Comparison of ENCODE assay signal across 14 cellular contexts in the genomic region with DNA sequence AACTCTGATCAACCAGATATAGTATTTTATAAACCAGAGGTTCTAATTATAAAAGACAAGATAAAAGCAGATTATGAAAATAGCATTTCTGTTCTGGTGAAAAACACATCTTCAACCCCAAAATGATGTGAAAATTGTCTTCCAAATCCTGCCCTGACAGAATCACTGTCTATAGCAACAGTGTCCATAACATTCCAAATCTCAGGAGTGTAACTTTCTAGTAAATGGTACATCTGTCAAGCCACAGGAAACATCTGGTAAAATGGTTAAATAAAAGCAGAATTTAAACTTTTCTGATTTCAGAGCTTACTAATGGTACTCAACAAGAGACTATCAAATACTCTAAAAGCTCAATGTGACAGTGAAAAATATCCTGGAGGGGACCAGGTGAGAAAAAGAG.
DNase-seq lines count a peak whose midpoint lies in the region; ATAC-seq, FAIRE-seq and TF ChIP-seq lines count a peak whose summit lies in the region.
"Had no signal": no experiment of that assay in that cellular context is flagged by ENCODE, and none has a peak within 500 bp of the region (broad histone marks: within the 10 kb centered on the region; RNA-seq: fewer than 3 reads in every experiment).

No MANE protein-coding gene starts in this region.

- H3K36me3 ChIP-seq in SK-N-MC (ENCODE audit: insufficient read depth, low read length) (no peaks in the 10 kb centered on the region), endothelial cell of umbilical vein (ENCODE audit: control insufficient read depth in 2 of 2, extremely low read depth in 1 of 2, insufficient read depth in 2 of 2, low read length in 2 of 2) (peaks cover 2% of the 10 kb centered on the region in 2 experiments), neuronal stem cell (replicated peaks in 1 of 2; ENCODE audit: control insufficient read depth in 2 of 2, insufficient read depth in 2 of 2, low read length in 2 of 2) (peaks cover 7 to 35% of the 10 kb centered on the region in 2 donors)
- H3K36me3 ChIP-seq: right lobe of liver had no signal

- no peak for TF ChIP-seq CTCF in AG04450 (IDR thresholded peaks at IDR 0.05; ENCODE audit: low read depth, low read length)
- TF ChIP-seq CTCF in endothelial cell of umbilical vein (IDR thresholded peaks at IDR 0.05; ENCODE audit: extremely low read depth in 1 of 2, insufficient read depth in 1 of 2, low read depth in 1 of 2, low read length in 2 of 2), result no peak

- DNase-seq in AG04450 (ENCODE audit: low read depth, low spot score) (no peak), SK-N-MC (ENCODE audit: low read depth, low spot score) (no peak), endothelial cell of umbilical vein (ENCODE audit: low read depth, low spot score) (no peak), neuronal stem cell (ENCODE audit: low spot score) (no peak), posterior cingulate gyrus (no peak), AG08395 (ENCODE audit: low spot score) (no peak)
- no peak for DNase-seq in activated T-cell treated with anti-CD3 and anti-CD28 coated beads, Interleukin-2, amount 50 U/mL, for 4 hours
- DNase-seq: activated B cell treated with CpG ODN at 0.5 μM for 24 hours; activated effector memory CD4-positive, alpha-beta T cell treated with anti-CD3 and anti-CD28 coated beads, Interleukin-2, amount 50 U/mL, for 16 hours; kidney; NCI-H2029 treated with DMSO at 0.1 percent for 48 hours; PC-9; right lobe of liver had no signal

- intact Hi-C loops in endothelial cell of umbilical vein (cut with micrococcal nuclease) (no loop called here), posterior cingulate gyrus (cut with DNase I) (no loop called here)

- ATAC-seq in HG02642 (IDR thresholded peaks at IDR 0.05; ENCODE audit: poor library complexity, unreplicated experiment), result no peak
- ATAC-seq in activated T-cell treated with anti-CD3 and anti-CD28 coated beads, Interleukin-2, amount 50 U/mL, for 4 hours, result no peak

- H3K79me1 ChIP-seq in neuronal stem cell (ENCODE audit: low read depth, low read length), result peaks cover 8% of the 10 kb centered on the region

- H3K4me1 ChIP-seq in endothelial cell of umbilical vein (ENCODE audit: control insufficient read depth, extremely low read depth, insufficient read depth, low read length) (peaks cover 27% of the 10 kb centered on the region), neuronal stem cell (ENCODE audit: control insufficient read depth in 2 of 2, insufficient read depth in 1 of 2, low read depth in 1 of 2, low read length in 2 of 2) (peaks cover 21 to 30% of the 10 kb centered on the region in 2 donors)
- H3K4me1 ChIP-seq: right lobe of liver had no signal

- dilution Hi-C loops in endothelial cell of umbilical vein (cut with MboI; ENCODE audit: extremely low pct_ligation_motif_present, low sequenced_read_pairs), result no loop called here

- H3K27me3 ChIP-seq in AG04450 (ENCODE audit: control insufficient read depth, insufficient read depth, low read length) (no peaks in the 10 kb centered on the region), endothelial cell of umbilical vein (ENCODE audit: control insufficient read depth in 2 of 2, insufficient read depth in 2 of 2, low read length in 2 of 2) (no peaks in the 10 kb centered on the region), neuronal stem cell (ENCODE audit: control insufficient read depth in 3 of 3, insufficient read depth in 3 of 3, low read depth in 1 of 3, low read length in 3 of 3) (no peaks in the 10 kb centered on the region)
- H3K27me3 ChIP-seq: right lobe of liver had no signal

- H2AFZ ChIP-seq in endothelial cell of umbilical vein (ENCODE audit: low read depth, low read length) (no peak overlapping the region), neuronal stem cell (ENCODE audit: low read length) (no peak overlapping the region)
- H2AFZ ChIP-seq: PC-9 had no signal

- no peak overlapping the region for H3K18ac ChIP-seq in neuronal stem cell (ENCODE audit: low read length)

- peak; percentile 67 for FAIRE-seq in endothelial cell of umbilical vein (lab: Jason Lieb, UNC)
- FAIRE-seq: kidney had no signal

- H3K9me1 ChIP-seq in endothelial cell of umbilical vein (replicated peaks; ENCODE audit: control insufficient read depth, extremely low read depth, insufficient read depth, low read length), result no peaks in the 10 kb centered on the region

- H3K4me3 ChIP-seq in AG04450 (ENCODE audit: low read depth, low read length) (no peak overlapping the region; the same call in 1 of the 2 replicates), SK-N-MC (peak overlapping the region; percentile 77), endothelial cell of umbilical vein (replicated peaks in 1 of 3; ENCODE audit: insufficient read depth in 1 of 3, low read depth in 1 of 3, low read length in 3 of 3) (no peak overlapping the region), neuronal stem cell (ENCODE audit: low read length in 2 of 2) (no peak overlapping the region)
- H3K4me3 ChIP-seq: PC-9, right lobe of liver had no signal

- no peak overlapping the region for H3K4ac ChIP-seq in neuronal stem cell (ENCODE audit: low read length)

- CTCF ChIA-PET in AG04450 (lab: Charles Lee), result interaction anchor here (0.6 kb wide), 1 partner anchor 215 kb away, joined by 7 read pairs; no protein-coding TSS in a partner anchor
- CTCF ChIA-PET in endothelial cell of umbilical vein (lab: Charles Lee), result interaction anchor here (1.1 to 1.4 kb wide), 2 partner anchors 57 to 204 kb away, joined by 3 to 6 read pairs; no protein-coding TSS in a partner anchor

- H4K20me1 ChIP-seq in endothelial cell of umbilical vein (replicated peaks; ENCODE audit: control insufficient read depth, extremely low read depth, insufficient read depth, low read length), result peaks cover 11% of the 10 kb centered on the region

- H3K27ac ChIP-seq in AG04450 (ENCODE audit: low read depth, low read length) (peak overlapping the region; percentile 89), SK-N-MC (peak overlapping the region; percentile 94), endothelial cell of umbilical vein (ENCODE audit: insufficient read depth, low read depth, low read length) (peak overlapping the region; percentile 68), neuronal stem cell (replicated peaks; ENCODE audit: low read length) (peak overlapping the region; percentile 93)
- H3K27ac ChIP-seq: PC-9, right lobe of liver had no signal

- H3K9me3 Mint-ChIP-seq in activated T-cell treated with anti-CD3 and anti-CD28 coated beads, Interleukin-2, amount 50 U/mL, for 4 hours, result no peaks in the 10 kb centered on the region
- H3K9me3 Mint-ChIP-seq: activated B cell treated with CpG ODN at 0.5 μM for 24 hours had no signal

- H3K14ac ChIP-seq in neuronal stem cell (ENCODE audit: low read length), result no peak overlapping the region

- no peak overlapping the region for H4K91ac ChIP-seq in neuronal stem cell (ENCODE audit: low read depth, low read length, poor library complexity)

- H2AK5ac ChIP-seq in neuronal stem cell (ENCODE audit: low read depth, low read length), result no peak overlapping the region

- H2BK15ac ChIP-seq in neuronal stem cell (ENCODE audit: low read length), result no peak overlapping the region

- no peaks in the 10 kb centered on the region for H3K27me3 Mint-ChIP-seq in activated T-cell treated with anti-CD3 and anti-CD28 coated beads, Interleukin-2, amount 50 U/mL, for 4 hours (ENCODE audit: low read depth)
- H3K27me3 Mint-ChIP-seq: activated B cell treated with CpG ODN at 0.5 μM for 24 hours had no signal

- no peak overlapping the region for H3K9ac ChIP-seq in SK-N-MC (ENCODE audit: insufficient read length)
- H3K9ac ChIP-seq in endothelial cell of umbilical vein (replicated peaks; ENCODE audit: extremely low read depth, insufficient read depth, low read length), result peak overlapping the region; percentile 48
- H3K9ac ChIP-seq in neuronal stem cell (ENCODE audit: low read depth, low read length, poor library complexity), result no peak overlapping the region

- H3K4me1 Mint-ChIP-seq in activated T-cell treated with anti-CD3 and anti-CD28 coated beads, Interleukin-2, amount 50 U/mL, for 4 hours (ENCODE audit: low read depth), result peaks cover 48% of the 10 kb centered on the region

- no peak overlapping the region for H2BK5ac ChIP-seq in neuronal stem cell (ENCODE audit: low read length)

- POLR2A ChIA-PET in AG04450 (lab: Yijun Ruan, JAX), result interaction anchor here (1.2 to 1.4 kb wide), 3 partner anchors 14 to 30 kb away, joined by 3 to 7 read pairs (median 4); no protein-coding TSS in a partner anchor
- POLR2A ChIA-PET in endothelial cell of umbilical vein (lab: Charles Lee), result no interaction called here

- no peak overlapping the region for H4K8ac ChIP-seq in neuronal stem cell (ENCODE audit: low read depth, low read length)

- no peaks in the 10 kb centered on the region for H3K9me3 ChIP-seq in AG04450 (ENCODE audit: control insufficient read depth, insufficient read depth, low read length)
- H3K9me3 ChIP-seq in SK-N-MC (ENCODE audit: low read depth, low read length), result no peaks in the 10 kb centered on the region
- no peaks in the 10 kb centered on the region for H3K9me3 ChIP-seq in endothelial cell of umbilical vein (replicated peaks; ENCODE audit: control insufficient read depth, insufficient read depth, low read length)
- H3K9me3 ChIP-seq in neuronal stem cell (replicated peaks in 1 of 2; ENCODE audit: control insufficient read depth in 2 of 2, insufficient read depth in 1 of 2, low read depth in 1 of 2, low read length in 2 of 2), result peaks cover 0 to 6% of the 10 kb centered on the region in 2 donors
- H3K9me3 ChIP-seq: right lobe of liver had no signal

- H3K4me3 Mint-ChIP-seq in activated T-cell treated with anti-CD3 and anti-CD28 coated beads, Interleukin-2, amount 50 U/mL, for 4 hours, result no peak overlapping the region

- no peak overlapping the region for H2BK12ac ChIP-seq in neuronal stem cell (ENCODE audit: low read length)

- H2BK120ac ChIP-seq in neuronal stem cell (ENCODE audit: low read depth, low read length), result no peak overlapping the region

- peak overlapping the region; percentile 90 for H3K4me2 ChIP-seq in endothelial cell of umbilical vein (ENCODE audit: insufficient read depth, low read length)
- no peak overlapping the region for H3K4me2 ChIP-seq in neuronal stem cell (ENCODE audit: insufficient read depth, low read length, poor library complexity, severe bottlenecking)
- H3K4me2 ChIP-seq: PC-9 had no signal

- H3K79me2 ChIP-seq in endothelial cell of umbilical vein (ENCODE audit: control insufficient read depth, insufficient read depth, low read length), result peaks cover 95% of the 10 kb centered on the region

- peaks cover 17% of the 10 kb centered on the region for H3K36me3 Mint-ChIP-seq in activated T-cell treated with anti-CD3 and anti-CD28 coated beads, Interleukin-2, amount 50 U/mL, for 4 hours (ENCODE audit: insufficient read depth)

- no peak for TF ChIP-seq POLR2A in endothelial cell of umbilical vein (IDR thresholded peaks at IDR 0.05; ENCODE audit: low read depth, low read length)

- no peak overlapping the region for H3K23ac ChIP-seq in neuronal stem cell (ENCODE audit: low read depth, low read length, poor library complexity)

- no TSS peak for BruUV-seq in endothelial cell of umbilical vein (replicated peaks; lab: Mats Ljungman, UMichigan)

TF ChIP-seq in endothelial cell of umbilical vein, 7 proteins besides CTCF, POLR2A, EP300 and RAD21 (continues in another document):
- no peak for TF ChIP-seq GATA2 (IDR thresholded peaks at IDR 0.05; ENCODE audit: insufficient read depth, insufficient read length, low read depth, low read length)
